14 cellular contexts compared by ENCODE assay signal in the genomic region with DNA sequence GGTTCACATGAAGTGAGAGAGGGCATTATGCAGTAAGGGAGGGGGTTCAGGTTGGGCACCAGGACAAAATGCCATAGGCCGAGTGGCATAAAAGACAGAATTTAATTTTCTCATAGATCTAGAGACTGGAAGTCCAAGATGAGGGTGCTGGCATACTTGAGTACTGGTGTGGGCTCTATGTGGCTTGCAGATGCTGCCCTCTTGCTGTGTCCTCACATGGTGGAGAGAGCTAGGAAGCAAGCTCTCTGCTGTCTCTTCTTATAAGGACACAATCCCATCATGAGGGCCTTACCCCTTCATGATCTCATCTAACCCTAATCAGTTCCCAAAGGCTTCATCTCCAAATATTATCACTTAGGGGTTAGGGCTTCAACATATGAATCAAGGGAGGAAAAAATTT.
"Had no signal": no experiment of that assay in that cellular context is flagged by ENCODE, and none has a peak within 500 bp of the region (broad histone marks: within the 10 kb centered on the region; RNA-seq: fewer than 3 reads in every experiment).

No MANE protein-coding gene starts in this region.

- DNase-seq: activated CD8-positive, alpha-beta memory T cell treated with anti-CD3 and anti-CD28 coated beads, Interleukin-2, amount 50 U/mL, for 4 hours; activated effector memory CD4-positive, alpha-beta T cell treated with anti-CD3 and anti-CD28 coated beads, Interleukin-2, amount 50 U/mL, for 16 hours; cerebellar nuclear complex; effector CD8-positive, alpha-beta T cell; islet precursor cell had no signal

- H3K79me2 ChIP-seq: hepatocyte, parathyroid adenoma had no signal

- ATAC-seq: left lobe of liver; mucosa of descending colon; naive thymus-derived CD4-positive, alpha-beta T cell; stimulated activated effector memory CD8-positive, alpha-beta T cell treated with anti-CD3 and anti-CD28 coated beads, Interleukin-12 subunit alpha, Interleukin-12 subunit beta, amount 100 ng/mL, for 72 hours; WTC11 had no signal

- H3K27me3 ChIP-seq: brain microvascular endothelial cell, hepatocyte had no signal

- H2AFZ ChIP-seq: hepatocyte, parathyroid adenoma had no signal

- H3K9ac ChIP-seq: parathyroid adenoma had no signal

- H3K27ac ChIP-seq: brain microvascular endothelial cell, hepatocyte, parathyroid adenoma, thoracic aorta had no signal

- H3K4me1 ChIP-seq: parathyroid adenoma had no signal

- H3K9me3 ChIP-seq: mucosa of descending colon, thoracic aorta had no signal

- H3K4me3 ChIP-seq: hepatocyte, mucosa of descending colon, thoracic aorta had no signal

- H3K4me2 ChIP-seq: hepatocyte had no signal

- H3K36me3 ChIP-seq: brain microvascular endothelial cell, thoracic aorta had no signal
